8 cellular contexts compared by ENCODE assay signal in the genomic region with DNA sequence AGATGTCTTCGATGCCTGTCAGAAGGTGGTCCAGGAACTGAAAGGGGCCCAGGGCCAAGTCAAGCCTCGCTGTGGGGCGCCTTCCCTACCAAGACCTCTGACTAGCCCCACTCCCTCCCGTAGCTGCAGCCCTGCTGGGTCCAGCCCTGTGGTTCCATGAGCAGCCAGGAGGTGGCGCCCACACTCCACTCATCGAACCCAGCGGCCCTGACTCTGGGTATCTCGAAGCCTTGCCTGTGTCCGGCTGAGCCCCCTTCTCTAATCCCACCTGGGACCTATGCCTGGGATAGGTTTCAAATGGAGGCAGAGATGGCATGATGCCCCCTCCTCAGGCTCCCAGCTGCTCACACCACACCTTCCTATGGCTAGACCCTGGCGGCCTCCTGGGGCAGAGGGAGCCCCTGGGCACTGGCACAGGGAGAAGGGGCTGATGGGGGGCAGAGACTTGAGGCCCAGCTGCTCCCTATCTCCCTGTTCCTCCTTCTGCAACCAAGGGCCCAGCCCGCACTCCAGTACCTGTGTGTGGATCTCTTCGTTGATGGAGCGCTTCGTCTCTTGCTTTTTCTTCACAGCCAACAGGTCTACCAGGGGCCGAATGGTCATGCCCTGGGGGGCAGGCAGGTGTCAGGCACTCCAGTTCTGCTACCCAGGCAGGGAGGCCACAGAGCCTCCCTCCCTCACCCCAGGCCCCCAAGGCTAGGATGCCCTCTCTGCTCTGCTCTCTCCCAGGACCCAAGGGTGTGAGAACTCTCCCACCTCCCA. TPM values are rescaled to one million over a fixed set of nuclear protein-coding genes. Genes with fewer than 3 reads are reported as not detected.
DNase-seq lines count a peak whose midpoint lies in the region; ATAC-seq, FAIRE-seq and TF ChIP-seq lines count a peak whose summit lies in the region.

No MANE protein-coding gene starts in this region.

- ATAC-seq in pancreas: peak; percentile 76 to 89 (median 82)
- peak; percentile 65 to 73 for ATAC-seq in upper lobe of left lung (ENCODE audit: low FRiP score in 2 of 2)
- no peak for ATAC-seq in HG02571 (IDR thresholded peaks at IDR 0.05; ENCODE audit: unreplicated experiment)

- intact Hi-C loops in activated T-helper 2 cell treated with anti-CD3 and anti-CD28 coated beads, Interferon-gamma antibody, Interleukin-2, Interleukin-4, amounts not matched to agents 10 μg/mL and 5 μg/mL and 100 μg/mL, durations not matched to agents 14 hours and 24 hours and 36 hours (cut with micrococcal nuclease): loop anchor here (1.0 kb wide), 1 partner anchor 181 kb away; no protein-coding TSS in a partner anchor
- intact Hi-C loops in pancreas (cut with DNase I): loop anchor here in 2 of 3 donors (5.0 kb wide), 1 partner anchor 179 kb away; no protein-coding TSS in a partner anchor

- H3K9me3 ChIP-seq in pancreas (no peaks in the 10 kb centered on the region), upper lobe of left lung (no peaks in the 10 kb centered on the region)

- H3K36me3 Mint-ChIP-seq in activated T-helper 2 cell treated with anti-CD3 and anti-CD28 coated beads, Interferon-gamma antibody, Interleukin-2, Interleukin-4, amounts not matched to agents 10 μg/mL and 5 μg/mL and 100 μg/mL, durations not matched to agents 14 hours and 24 hours and 36 hours (ENCODE audit: low read depth): peaks cover 9% of the 10 kb centered on the region

- CTCF ChIA-PET in HEK293T (lab: Yijun Ruan, JAX): interaction anchor here (0.6 to 8.9 kb wide), 11 partner anchors 9 to 292 kb away, joined by 3 to 94 read pairs (median 4); no protein-coding TSS in a partner anchor

- H3K36me3 ChIP-seq in pancreas: peaks cover 0 to 6% (median 0%) of the 10 kb centered on the region in 3 donors
- H3K36me3 ChIP-seq in upper lobe of left lung: peaks cover 0 to 54% (median 37%) of the 10 kb centered on the region in 4 donors

- H3K4me3 Mint-ChIP-seq in activated T-helper 2 cell treated with anti-CD3 and anti-CD28 coated beads, Interferon-gamma antibody, Interleukin-2, Interleukin-4, amounts not matched to agents 10 μg/mL and 5 μg/mL and 100 μg/mL, durations not matched to agents 14 hours and 24 hours and 36 hours (ENCODE audit: low read depth): no peak overlapping the region

- no peaks in the 10 kb centered on the region for H3K9me3 Mint-ChIP-seq in activated T-helper 2 cell treated with anti-CD3 and anti-CD28 coated beads, Interferon-gamma antibody, Interleukin-2, Interleukin-4, amounts not matched to agents 10 μg/mL and 5 μg/mL and 100 μg/mL, durations not matched to agents 14 hours and 24 hours and 36 hours

- TF ChIP-seq CTCF in pancreas (IDR thresholded peaks at IDR 0.05) (peak; percentile 95 to 96 (median 96)), upper lobe of left lung (IDR thresholded peaks at IDR 0.05) (peak; percentile 98 to 99 (median 98))

- 39 to 50% methylated on average over 10 to 15 of the region's 15 CpGs for WGBS in pancreas, 2 donors
- WGBS in upper lobe of left lung, 2 donors: 46 to 57% methylated on average over 10 to 11 of the region's 15 CpGs

- no peak for FAIRE-seq in pancreas (lab: Jason Lieb, UNC)

- H3K27ac Mint-ChIP-seq in activated T-helper 2 cell treated with anti-CD3 and anti-CD28 coated beads, Interferon-gamma antibody, Interleukin-2, Interleukin-4, amounts not matched to agents 10 μg/mL and 5 μg/mL and 100 μg/mL, durations not matched to agents 14 hours and 24 hours and 36 hours: no peak overlapping the region

- H3K4me1 ChIP-seq in pancreas (no peaks in the 10 kb centered on the region), upper lobe of left lung (peaks cover 21 to 31% (median 25%) of the 10 kb centered on the region in 4 donors)

- no peak for TF ChIP-seq EP300 in upper lobe of left lung (IDR thresholded peaks at IDR 0.05)

- peaks cover 7% of the 10 kb centered on the region for H3K4me1 Mint-ChIP-seq in activated T-helper 2 cell treated with anti-CD3 and anti-CD28 coated beads, Interferon-gamma antibody, Interleukin-2, Interleukin-4, amounts not matched to agents 10 μg/mL and 5 μg/mL and 100 μg/mL, durations not matched to agents 14 hours and 24 hours and 36 hours (ENCODE audit: low read depth)

- DNase-seq in COLO668 (lab: John Stamatoyannopoulos, UW; ENCODE audit: unreplicated experiment) (peak; percentile 73), HEK293T (ENCODE audit: extremely low spot score) (peak; percentile 86), RPMI7951 (ENCODE audit: low read depth) (peak; percentile 44), foreskin melanocyte (peak; percentile 40), pancreas (peak in 5 of 6 donors; percentile 57 to 94 (median 82)), upper lobe of left lung (peak; percentile 85 to 93)
- peak; percentile 70 for DNase-seq in activated T-helper 2 cell treated with anti-CD3 and anti-CD28 coated beads, Interferon-gamma antibody, Interleukin-2, Interleukin-4, amounts not matched to agents 10 μg/mL and 5 μg/mL and 100 μg/mL, durations not matched to agents 14 hours and 24 hours and 36 hours (ENCODE audit: low spot score)

- H3K27me3 ChIP-seq in pancreas (no peaks in the 10 kb centered on the region), upper lobe of left lung (no peaks in the 10 kb centered on the region)

- H3K27ac ChIP-seq in pancreas: no peak overlapping the region
- no peak overlapping the region for H3K27ac ChIP-seq in upper lobe of left lung

- POLR2A ChIA-PET in HEK293T (lab: Yijun Ruan, JAX): interaction anchor here (1.3 kb wide), 1 partner anchor 52 kb away, joined by 3 read pairs; a partner anchor contains a TSS

- TF ChIP-seq POLR2A in upper lobe of left lung (IDR thresholded peaks at IDR 0.05): no peak

- no peaks in the 10 kb centered on the region for H3K27me3 Mint-ChIP-seq in activated T-helper 2 cell treated with anti-CD3 and anti-CD28 coated beads, Interferon-gamma antibody, Interleukin-2, Interleukin-4, amounts not matched to agents 10 μg/mL and 5 μg/mL and 100 μg/mL, durations not matched to agents 14 hours and 24 hours and 36 hours (ENCODE audit: low read depth)

- H3K4me3 ChIP-seq in pancreas (no peak overlapping the region), upper lobe of left lung (no peak overlapping the region)

TF ChIP-seq in HEK293T, 16 proteins besides CTCF, POLR2A, EP300 and RAD21:
- TF ChIP-seq NFRKB (IDR thresholded peaks at IDR 0.05): no peak
- no peak for TF ChIP-seq TARDBP (IDR thresholded peaks at IDR 0.05)
- TF ChIP-seq BHLHE40 (IDR thresholded peaks at IDR 0.05; ENCODE audit: borderline replicate concordance): no peak
- TF ChIP-seq ZNF384 (IDR thresholded peaks at IDR 0.05): no peak
- TF ChIP-seq FOXA1 (IDR thresholded peaks at IDR 0.05): no peak
- no peak for TF ChIP-seq SUZ12 (IDR thresholded peaks at IDR 0.05)
- TF ChIP-seq LEF1 (IDR thresholded peaks at IDR 0.05; ENCODE audit: borderline replicate concordance): no peak
- TF ChIP-seq CTBP1 (IDR thresholded peaks at IDR 0.05; ENCODE audit: borderline replicate concordance): no peak
- no peak for TF ChIP-seq HDGF (IDR thresholded peaks at IDR 0.05; ENCODE audit: borderline replicate concordance)
- no peak for TF ChIP-seq L3MBTL2 (conservative IDR thresholded peaks at IDR 0.05)
- TF ChIP-seq, protein P1, sequence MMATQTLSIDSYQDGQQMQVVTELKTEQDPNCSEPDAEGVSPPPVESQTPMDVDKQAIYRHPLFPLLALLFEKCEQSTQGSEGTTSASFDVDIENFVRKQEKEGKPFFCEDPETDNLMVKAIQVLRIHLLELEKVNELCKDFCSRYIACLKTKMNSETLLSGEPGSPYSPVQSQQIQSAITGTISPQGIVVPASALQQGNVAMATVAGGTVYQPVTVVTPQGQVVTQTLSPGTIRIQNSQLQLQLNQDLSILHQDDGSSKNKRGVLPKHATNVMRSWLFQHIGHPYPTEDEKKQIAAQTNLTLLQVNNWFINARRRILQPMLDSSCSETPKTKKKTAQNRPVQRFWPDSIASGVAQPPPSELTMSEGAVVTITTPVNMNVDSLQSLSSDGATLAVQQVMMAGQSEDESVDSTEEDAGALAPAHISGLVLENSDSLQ (IDR thresholded peaks at IDR 0.05): no peak
- TF ChIP-seq FOXM1 (IDR thresholded peaks at IDR 0.05; ENCODE audit: borderline replicate concordance): no peak
- no peak for TF ChIP-seq ELF4 (IDR thresholded peaks at IDR 0.05)
- TF ChIP-seq FOXK2 (IDR thresholded peaks at IDR 0.05): no peak
- TF ChIP-seq ARNT (IDR thresholded peaks at IDR 0.05): no peak
- TF ChIP-seq SP1 (IDR thresholded peaks at IDR 0.05): no peak

RNA-seq across cellular contexts. Expression of a gene that starts 52.0 kb away (rescaled TPM):
- total RNA-seq in RPMI7951 (2014; rRNA removed; shearing (Covaris generic)): 11.1 and 11.4 TPM in 2 replicates
- total RNA-seq in activated T-helper 2 cell treated with anti-CD3 and anti-CD28 coated beads, Interferon-gamma antibody, Interleukin-2, Interleukin-4, amounts not matched to agents 10 μg/mL and 5 μg/mL and 100 μg/mL, durations not matched to agents 14 hours and 24 hours and 36 hours: 23.7 and 27.2 TPM in 2 replicates
- total RNA-seq in pancreas: 10 to 100 TPM in 4 of 6 donors, 1 to 10 TPM in 2; 8.3 to 20.6 (median 11.1) TPM
- polyA plus RNA-seq in pancreas: 10 to 100 TPM in 1 of 2 donors, 1 to 10 TPM in 1; 9.8 to 15.0 TPM
- 10 to 100 TPM; 18.1 to 51.4 (median 31.5) TPM for total RNA-seq in upper lobe of left lung
